Comparison of ENCODE assay signal across 1 cellular context in genomic region chr17:27575100-27575911, GRCh38.
TF ChIP-seq lines count a peak whose summit lies in the region.

No MANE protein-coding gene starts in this region.

TF ChIP-seq in WTC11, 78 proteins besides CTCF, POLR2A, EP300 and RAD21 (continued from another document):
- TF ChIP-seq, protein P1, sequence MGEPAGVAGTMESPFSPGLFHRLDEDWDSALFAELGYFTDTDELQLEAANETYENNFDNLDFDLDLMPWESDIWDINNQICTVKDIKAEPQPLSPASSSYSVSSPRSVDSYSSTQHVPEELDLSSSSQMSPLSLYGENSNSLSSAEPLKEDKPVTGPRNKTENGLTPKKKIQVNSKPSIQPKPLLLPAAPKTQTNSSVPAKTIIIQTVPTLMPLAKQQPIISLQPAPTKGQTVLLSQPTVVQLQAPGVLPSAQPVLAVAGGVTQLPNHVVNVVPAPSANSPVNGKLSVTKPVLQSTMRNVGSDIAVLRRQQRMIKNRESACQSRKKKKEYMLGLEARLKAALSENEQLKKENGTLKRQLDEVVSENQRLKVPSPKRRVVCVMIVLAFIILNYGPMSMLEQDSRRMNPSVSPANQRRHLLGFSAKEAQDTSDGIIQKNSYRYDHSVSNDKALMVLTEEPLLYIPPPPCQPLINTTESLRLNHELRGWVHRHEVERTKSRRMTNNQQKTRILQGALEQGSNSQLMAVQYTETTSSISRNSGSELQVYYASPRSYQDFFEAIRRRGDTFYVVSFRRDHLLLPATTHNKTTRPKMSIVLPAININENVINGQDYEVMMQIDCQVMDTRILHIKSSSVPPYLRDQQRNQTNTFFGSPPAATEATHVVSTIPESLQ (CRISPR knock-in tag; IDR thresholded peaks at IDR 0.05), result no peak
- TF ChIP-seq, protein P2, sequence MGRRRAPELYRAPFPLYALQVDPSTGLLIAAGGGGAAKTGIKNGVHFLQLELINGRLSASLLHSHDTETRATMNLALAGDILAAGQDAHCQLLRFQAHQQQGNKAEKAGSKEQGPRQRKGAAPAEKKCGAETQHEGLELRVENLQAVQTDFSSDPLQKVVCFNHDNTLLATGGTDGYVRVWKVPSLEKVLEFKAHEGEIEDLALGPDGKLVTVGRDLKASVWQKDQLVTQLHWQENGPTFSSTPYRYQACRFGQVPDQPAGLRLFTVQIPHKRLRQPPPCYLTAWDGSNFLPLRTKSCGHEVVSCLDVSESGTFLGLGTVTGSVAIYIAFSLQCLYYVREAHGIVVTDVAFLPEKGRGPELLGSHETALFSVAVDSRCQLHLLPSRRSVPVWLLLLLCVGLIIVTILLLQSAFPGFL (CRISPR knock-in tag; IDR thresholded peaks at IDR 0.05; ENCODE audit: borderline replicate concordance), result no peak
- no peak for TF ChIP-seq TP53 (CRISPR knock-in tag; IDR thresholded peaks at IDR 0.05)
- TF ChIP-seq, protein P3, sequence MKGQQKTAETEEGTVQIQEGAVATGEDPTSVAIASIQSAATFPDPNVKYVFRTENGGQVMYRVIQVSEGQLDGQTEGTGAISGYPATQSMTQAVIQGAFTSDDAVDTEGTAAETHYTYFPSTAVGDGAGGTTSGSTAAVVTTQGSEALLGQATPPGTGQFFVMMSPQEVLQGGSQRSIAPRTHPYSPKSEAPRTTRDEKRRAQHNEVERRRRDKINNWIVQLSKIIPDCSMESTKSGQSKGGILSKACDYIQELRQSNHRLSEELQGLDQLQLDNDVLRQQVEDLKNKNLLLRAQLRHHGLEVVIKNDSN (CRISPR knock-in tag; IDR thresholded peaks at IDR 0.05), result no peak
- TF ChIP-seq ZNF138 (CRISPR knock-in tag; conservative IDR thresholded peaks at IDR 0.05), result no peak
- TF ChIP-seq OVOL2 (CRISPR knock-in tag; IDR thresholded peaks at IDR 0.05; ENCODE audit: borderline replicate concordance), result no peak
- no peak for TF ChIP-seq KAT7 (CRISPR knock-in tag; IDR thresholded peaks at IDR 0.05; ENCODE audit: borderline replicate concordance)
- no peak for TF ChIP-seq AFF4 (CRISPR knock-in tag; IDR thresholded peaks at IDR 0.05; ENCODE audit: borderline replicate concordance)
